Comparison of ENCODE assay signal across 12 cellular contexts in genomic region chr7:118245267-118246040, GRCh38.
DNase-seq lines count a peak whose midpoint lies in the region; ATAC-seq and TF ChIP-seq lines count a peak whose summit lies in the region.
"Had no signal": no experiment of that assay in that cellular context is flagged by ENCODE, and none has a peak within 500 bp of the region (broad histone marks: within the 10 kb centered on the region; RNA-seq: fewer than 3 reads in every experiment).

No MANE protein-coding gene starts in this region.

- DNase-seq in ecto neural progenitor cell (ENCODE audit: low spot score) = no peak
- no peak for DNase-seq in HEK293T (ENCODE audit: extremely low spot score)
- DNase-seq in NCI-H1105 treated with DMSO at 0.1 percent for 48 hours (lab: John Stamatoyannopoulos, UW) = no peak
- no peak for DNase-seq in SHP77 treated with DMSO at 0.1 percent for 48 hours (lab: John Stamatoyannopoulos, UW)
- DNase-seq: caudate nucleus, NCI-H2171 treated with DMSO at 0.1 percent for 48 hours had no signal

- H3K27ac ChIP-seq in VCaP = peak overlapping the region; percentile 46
- H3K27ac ChIP-seq: C4-2B, gastroesophageal sphincter had no signal

- POLR2A ChIA-PET in HEK293T (lab: Yijun Ruan, JAX) = no interaction called here

- ATAC-seq in GM18499 (IDR thresholded peaks at IDR 0.05; ENCODE audit: insufficient read depth, unreplicated experiment) (peak; percentile 86), GM21390 (IDR thresholded peaks at IDR 0.05; ENCODE audit: unreplicated experiment) (peak; percentile 62), HG03135 (IDR thresholded peaks at IDR 0.05; ENCODE audit: unreplicated experiment) (peak; percentile 75)
- ATAC-seq: gastroesophageal sphincter had no signal

- CTCF ChIA-PET in HEK293T (lab: Yijun Ruan, JAX) = no interaction called here

- no peak for TF ChIP-seq CTCF in VCaP (conservative IDR thresholded peaks at IDR 0.05)

TF ChIP-seq in HEK293T, 16 proteins besides CTCF, POLR2A, EP300 and RAD21:
- TF ChIP-seq SUZ12 (IDR thresholded peaks at IDR 0.05) (no peak), ELF4 (IDR thresholded peaks at IDR 0.05) (no peak), FOXA1 (IDR thresholded peaks at IDR 0.05) (no peak), FOXM1 (IDR thresholded peaks at IDR 0.05; ENCODE audit: borderline replicate concordance) (no peak), HDGF (IDR thresholded peaks at IDR 0.05; ENCODE audit: borderline replicate concordance) (no peak), ARNT (IDR thresholded peaks at IDR 0.05) (no peak), ZNF384 (IDR thresholded peaks at IDR 0.05) (no peak), L3MBTL2 (conservative IDR thresholded peaks at IDR 0.05) (no peak), CTBP1 (IDR thresholded peaks at IDR 0.05; ENCODE audit: borderline replicate concordance) (no peak), SP1 (IDR thresholded peaks at IDR 0.05) (no peak), NFRKB (IDR thresholded peaks at IDR 0.05) (no peak), FOXK2 (IDR thresholded peaks at IDR 0.05) (no peak), TARDBP (IDR thresholded peaks at IDR 0.05) (no peak), LEF1 (IDR thresholded peaks at IDR 0.05; ENCODE audit: borderline replicate concordance) (no peak)
